Comparison of ENCODE assay signal across 8 cellular contexts in genomic region chr17:75996665-75997590, GRCh38. TPM values are rescaled to one million over a fixed set of nuclear protein-coding genes. Genes with fewer than 3 reads are reported as not detected.
DNase-seq lines count a peak whose midpoint lies in the region; ATAC-seq and TF ChIP-seq lines count a peak whose summit lies in the region.

No MANE protein-coding gene starts in this region.

- no peaks in the 10 kb centered on the region for H3K27me3 ChIP-seq in colonic mucosa

- peak overlapping the region; percentile 51 to 84 for H3K9ac ChIP-seq in colonic mucosa (ENCODE audit: low read depth in 2 of 2, low read length in 2 of 2)

- peak overlapping the region; percentile 65 for H3K4me3 Mint-ChIP-seq in activated CD4-positive, alpha-beta T cell treated with anti-CD3 and anti-CD28 coated beads, Interleukin-2, amount 10 ng/mL, durations not matched to agents 24 days and 14 days
- H3K4me3 Mint-ChIP-seq in naive B cell: peak overlapping the region in 7 of 8 donors; percentile 52 to 81 (median 77)

- in situ Hi-C loops in SK-MEL-5 (cut with HindIII; ENCODE audit: low pct_unique_long_range_greater_than_20kb, low sequenced_read_pairs): no loop called here

- H3K9me3 ChIP-seq in colonic mucosa: no peaks in the 10 kb centered on the region

- peak overlapping the region; percentile 79 for H3K27ac Mint-ChIP-seq in activated CD4-positive, alpha-beta T cell treated with anti-CD3 and anti-CD28 coated beads, Interleukin-2, amount 10 ng/mL, durations not matched to agents 24 days and 14 days
- peak overlapping the region; percentile 49 to 95 (median 73) for H3K27ac Mint-ChIP-seq in naive B cell

- ATAC-seq in naive B cell (ENCODE audit: low read depth in 2 of 2): peak; percentile 67 to 78
- no peak for ATAC-seq in HG02981 (IDR thresholded peaks at IDR 0.05; ENCODE audit: unreplicated experiment)

- H3K27ac ChIP-seq in colonic mucosa: peak overlapping the region; percentile 90

- H3K36me3 ChIP-seq in colonic mucosa: no peaks in the 10 kb centered on the region

- no peaks in the 10 kb centered on the region for H3K9me3 Mint-ChIP-seq in activated CD4-positive, alpha-beta T cell treated with anti-CD3 and anti-CD28 coated beads, Interleukin-2, amount 10 ng/mL, durations not matched to agents 24 days and 14 days
- H3K9me3 Mint-ChIP-seq in naive B cell: no peaks in the 10 kb centered on the region

- H3K4me1 Mint-ChIP-seq in activated CD4-positive, alpha-beta T cell treated with anti-CD3 and anti-CD28 coated beads, Interleukin-2, amount 10 ng/mL, durations not matched to agents 24 days and 14 days: peaks cover 19% of the 10 kb centered on the region
- peaks cover 12 to 22% (median 14%) of the 10 kb centered on the region in 3 donors for H3K4me1 Mint-ChIP-seq in naive B cell

- peak; percentile 83 for DNase-seq in activated CD4-positive, alpha-beta T cell treated with anti-CD3 and anti-CD28 coated beads, Interleukin-2, amount 10 ng/mL, durations not matched to agents 24 days and 14 days
- DNase-seq in activated CD4-positive, alpha-beta T cell treated with anti-CD3 and anti-CD28 coated beads for 1 hour: no peak
- DNase-seq in SK-MEL-5 (ENCODE audit: low read depth, low spot score): peak; percentile 35
- DNase-seq in colonic mucosa: peak; percentile 88
- DNase-seq in naive B cell: peak; percentile 20
- DNase-seq in NCI-H1092 (lab: John Stamatoyannopoulos, UW): no peak
- no peak for DNase-seq in NCI-H2107 treated with DMSO at 0.1 percent for 48 hours (lab: John Stamatoyannopoulos, UW; ENCODE audit: unreplicated experiment)

- no peaks in the 10 kb centered on the region for H3K27me3 Mint-ChIP-seq in activated CD4-positive, alpha-beta T cell treated with anti-CD3 and anti-CD28 coated beads, Interleukin-2, amount 10 ng/mL, durations not matched to agents 24 days and 14 days
- H3K27me3 Mint-ChIP-seq in naive B cell: no peaks in the 10 kb centered on the region

- intact Hi-C loops in activated CD4-positive, alpha-beta T cell treated with anti-CD3 and anti-CD28 coated beads, Interleukin-2, amount 10 ng/mL, durations not matched to agents 24 days and 14 days (cut with micrococcal nuclease): loop anchor here (2.0 kb wide), 1 partner anchor 18 kb away; the partner anchor contains the start of genes ACOX1 and TEN1
- intact Hi-C loops in colonic mucosa (cut with DNase I): no loop called here

- H3K4me3 ChIP-seq in colonic mucosa: no peak overlapping the region

- H3K4me1 ChIP-seq in colonic mucosa: peaks cover 18% of the 10 kb centered on the region

- TF ChIP-seq CTCF in colonic mucosa (IDR thresholded peaks at IDR 0.05): no peak

- peaks cover 4% of the 10 kb centered on the region for H3K36me3 Mint-ChIP-seq in activated CD4-positive, alpha-beta T cell treated with anti-CD3 and anti-CD28 coated beads, Interleukin-2, amount 10 ng/mL, durations not matched to agents 24 days and 14 days (ENCODE audit: low read depth)
- H3K36me3 Mint-ChIP-seq in naive B cell: no peaks in the 10 kb centered on the region

RNA-seq across cellular contexts. Expression of gene CDK3, which starts 3.7 kb away (rescaled TPM):
- total RNA-seq in activated CD4-positive, alpha-beta T cell treated with anti-CD3 and anti-CD28 coated beads, Interleukin-2, amount 10 ng/mL, durations not matched to agents 24 days and 14 days: 6.6 and 7.4 TPM in 2 replicates
- total RNA-seq in SK-MEL-5 (2014; rRNA removed; shearing (Covaris generic)): 3.1 and 4.3 TPM in 2 replicates
- 3.7 and 4.1 TPM in 2 replicates for polyA plus RNA-seq in SK-MEL-5 (2015; cell fraction: cytosol; rRNA removed)
- 96.5 and 110 TPM in 2 replicates for polyA plus RNA-seq in SK-MEL-5 (2015; cell fraction: nucleus; rRNA removed)
- total RNA-seq in colonic mucosa: 1 to 10 TPM; 5.3 to 8.2 TPM
- 1 to 10 TPM in 1 of 6 donors, under 1 TPM in 3, not detected in 2; 0.66 to 5.9 (median 0.76) TPM for polyA plus RNA-seq in naive B cell (ENCODE audit: low read depth in 6 of 6)

RNA-seq across cellular contexts. Expression of gene TEN1, which starts 17.9 kb away (rescaled TPM):
- 9.7 and 12.5 TPM in 2 replicates for total RNA-seq in activated CD4-positive, alpha-beta T cell treated with anti-CD3 and anti-CD28 coated beads, Interleukin-2, amount 10 ng/mL, durations not matched to agents 24 days and 14 days
- total RNA-seq in SK-MEL-5 (2014; rRNA removed; shearing (Covaris generic)): 62.9 and 75.4 TPM in 2 replicates
- 48.4 and 65.1 TPM in 2 replicates for polyA plus RNA-seq in SK-MEL-5 (2015; cell fraction: cytosol; rRNA removed)
- polyA plus RNA-seq in SK-MEL-5 (2015; cell fraction: nucleus; rRNA removed): 101 and 104 TPM in 2 replicates
- total RNA-seq in colonic mucosa: 10 to 100 TPM; 15.9 to 18.6 TPM
- polyA plus RNA-seq in naive B cell (ENCODE audit: low read depth in 6 of 6): 10 to 100 TPM; 24.4 to 62.0 (median 31.3) TPM

RNA-seq across cellular contexts. Expression of gene ACOX1, which starts 18.0 kb away (rescaled TPM):
- total RNA-seq in activated CD4-positive, alpha-beta T cell treated with anti-CD3 and anti-CD28 coated beads, Interleukin-2, amount 10 ng/mL, durations not matched to agents 24 days and 14 days: 29.2 and 30.0 TPM in 2 replicates
- total RNA-seq in SK-MEL-5 (2014; rRNA removed; shearing (Covaris generic)): 43.2 and 44.4 TPM in 2 replicates
- 30.3 and 35.3 TPM in 2 replicates for polyA plus RNA-seq in SK-MEL-5 (2015; cell fraction: cytosol; rRNA removed)
- 31.4 and 47.3 TPM in 2 replicates for polyA plus RNA-seq in SK-MEL-5 (2015; cell fraction: nucleus; rRNA removed)
- 100 to 1,000 TPM; 110 to 136 TPM for total RNA-seq in colonic mucosa
- 10 to 100 TPM in 3 of 6 donors, 1 to 10 TPM in 3; 6.4 to 15.5 (median 10.6) TPM for polyA plus RNA-seq in naive B cell (ENCODE audit: low read depth in 6 of 6)

RNA-seq across cellular contexts. Expression of gene EVPL, which starts 30.2 kb away (rescaled TPM):
- total RNA-seq in activated CD4-positive, alpha-beta T cell treated with anti-CD3 and anti-CD28 coated beads, Interleukin-2, amount 10 ng/mL, durations not matched to agents 24 days and 14 days: 0.09 and 0.17 TPM in 2 replicates
- total RNA-seq in SK-MEL-5 (2014; rRNA removed; shearing (Covaris generic)): 0.08 and 0.16 TPM in 2 replicates
- 0.01 and 0.03 TPM in 2 replicates for polyA plus RNA-seq in SK-MEL-5 (2015; cell fraction: cytosol; rRNA removed)
- 0.11 and 0.36 TPM in 2 replicates for polyA plus RNA-seq in SK-MEL-5 (2015; cell fraction: nucleus; rRNA removed)
- total RNA-seq in colonic mucosa: 10 to 100 TPM; 18.8 to 31.1 TPM
- polyA plus RNA-seq in naive B cell (ENCODE audit: low read depth in 6 of 6): not detected

RNA-seq across cellular contexts. Expression of gene FBF1, which starts 56.1 kb away (rescaled TPM):
- 17.5 and 18.6 TPM in 2 replicates for total RNA-seq in activated CD4-positive, alpha-beta T cell treated with anti-CD3 and anti-CD28 coated beads, Interleukin-2, amount 10 ng/mL, durations not matched to agents 24 days and 14 days
- 17.6 and 24.8 TPM in 2 replicates for total RNA-seq in SK-MEL-5 (2014; rRNA removed; shearing (Covaris generic))
- 22.5 and 29.9 TPM in 2 replicates for polyA plus RNA-seq in SK-MEL-5 (2015; cell fraction: cytosol; rRNA removed)
- 151 and 162 TPM in 2 replicates for polyA plus RNA-seq in SK-MEL-5 (2015; cell fraction: nucleus; rRNA removed)
- total RNA-seq in colonic mucosa: 10 to 100 TPM in 1 of 2 donors, 1 to 10 TPM in 1; 3.2 to 21.5 TPM
- 1 to 10 TPM; 1.5 to 5.0 (median 2.9) TPM for polyA plus RNA-seq in naive B cell (ENCODE audit: low read depth in 6 of 6)

Comparison
In these comparisons a context has a peak if more than half of its experiments do, and no peak if none do; other contexts are left out.
1. DNase-seq: peak in activated CD4-positive, alpha-beta T cell treated with anti-CD3 and anti-CD28 coated beads, Interleukin-2, amount 10 ng/mL, durations not matched to agents 24 days and 14 days (single experiment), SK-MEL-5 (single experiment), colonic mucosa (single experiment) and naive B cell (single experiment); none in activated CD4-positive, alpha-beta T cell treated with anti-CD3 and anti-CD28 coated beads for 1 hour (single experiment), NCI-H1092 (single experiment) and NCI-H2107 treated with DMSO at 0.1 percent for 48 hours (single experiment).